Comparison of ENCODE assay signal across 10 cellular contexts in the genomic region with DNA sequence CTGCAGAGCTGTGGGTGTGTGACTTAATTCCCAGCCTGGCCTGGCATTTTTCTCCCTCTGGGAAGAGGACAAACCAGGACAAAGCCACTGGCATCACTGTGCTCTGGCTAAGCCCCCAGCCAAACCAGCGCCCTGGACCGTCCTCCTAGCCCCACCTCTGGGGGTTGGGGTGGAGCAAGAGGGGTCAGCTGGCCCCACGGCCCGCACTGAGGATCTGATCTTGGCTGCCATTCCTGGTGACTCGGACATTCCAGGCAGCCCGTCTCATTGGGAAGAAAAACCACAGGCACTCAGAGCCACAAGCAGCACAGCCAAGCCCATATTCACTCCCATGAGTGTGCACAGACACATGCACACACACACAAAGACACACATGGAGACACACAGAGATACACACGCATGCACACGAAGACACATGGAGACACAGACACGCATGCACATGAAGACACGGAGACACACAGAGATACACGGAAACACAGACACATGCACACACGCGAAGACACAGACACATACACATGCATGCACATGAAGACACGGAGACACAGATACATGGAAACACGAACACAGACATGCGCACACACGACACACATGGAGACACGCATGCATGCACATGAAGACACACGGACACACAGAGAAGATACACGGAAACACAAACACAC. TPM values are rescaled to one million over a fixed set of nuclear protein-coding genes. Genes with fewer than 3 reads are reported as not detected.
DNase-seq lines count a peak whose midpoint lies in the region; ATAC-seq and TF ChIP-seq lines count a peak whose summit lies in the region.
"Had no signal": no experiment of that assay in that cellular context is flagged by ENCODE, and none has a peak within 500 bp of the region (broad histone marks: within the 10 kb centered on the region; RNA-seq: fewer than 3 reads in every experiment).

No MANE protein-coding gene starts in this region.

- CTCF ChIA-PET in RWPE1 (lab: Yijun Ruan, JAX) = no interaction called here

- DNase-seq in AG08396 (ENCODE audit: low spot score) = peak; percentile 95
- DNase-seq in RWPE1 (ENCODE audit: low spot score) = peak; percentile 65
- peak; percentile 94 for DNase-seq in fibroblast of peridontal ligament (ENCODE audit: extremely low read depth)
- DNase-seq in neuronal stem cell (ENCODE audit: low spot score) = no peak
- no peak for DNase-seq in activated CD4-positive, CD25-positive, alpha-beta regulatory T cell (lab: John Stamatoyannopoulos, UW)
- DNase-seq in stimulated activated CD4-positive, alpha-beta T cell treated with anti-CD3 and anti-CD28 coated beads, Interleukin-2, amount 100 ng/mL, for 24 hours = no peak
- no peak for DNase-seq in NCI-H146 treated with DMSO at 0.1 percent for 48 hours (lab: John Stamatoyannopoulos, UW; ENCODE audit: unreplicated experiment)
- DNase-seq: CD4-positive, alpha-beta memory T cell; T-cell had no signal

- H2BK15ac ChIP-seq in neuronal stem cell (ENCODE audit: low read length) = peak overlapping the region; percentile 94

- H2BK120ac ChIP-seq in neuronal stem cell (ENCODE audit: low read depth, low read length) = no peak overlapping the region

- peak overlapping the region; percentile 15 for H3K4me2 ChIP-seq in neuronal stem cell (ENCODE audit: insufficient read depth, low read length, poor library complexity, severe bottlenecking)

- H3K14ac ChIP-seq in neuronal stem cell (ENCODE audit: low read length) = peak overlapping the region; percentile 28

- no peak overlapping the region for H2AFZ ChIP-seq in neuronal stem cell (ENCODE audit: low read length)

- H3K36me3 ChIP-seq in neuronal stem cell (replicated peaks in 1 of 2; ENCODE audit: control insufficient read depth in 2 of 2, insufficient read depth in 2 of 2, low read length in 2 of 2) = no peaks in the 10 kb centered on the region

- no peak for TF ChIP-seq CTCF in RWPE1 (conservative IDR thresholded peaks at IDR 0.05; ENCODE audit: low read depth)

- H3K4ac ChIP-seq in neuronal stem cell (ENCODE audit: low read length) = peak overlapping the region; percentile 2

- peak overlapping the region; percentile 80 for H3K9ac ChIP-seq in neuronal stem cell (ENCODE audit: low read depth, low read length, poor library complexity)

- H4K8ac ChIP-seq in neuronal stem cell (ENCODE audit: low read depth, low read length) = peak overlapping the region; percentile 94

- H4K91ac ChIP-seq in neuronal stem cell (ENCODE audit: low read depth, low read length, poor library complexity) = peak overlapping the region; percentile 31

- H2BK5ac ChIP-seq in neuronal stem cell (ENCODE audit: low read length) = peak overlapping the region; percentile 70

- H3K23ac ChIP-seq in neuronal stem cell (ENCODE audit: low read depth, low read length, poor library complexity) = peak overlapping the region; percentile 70

- H3K27me3 ChIP-seq in neuronal stem cell (ENCODE audit: control insufficient read depth in 3 of 3, insufficient read depth in 3 of 3, low read depth in 1 of 3, low read length in 3 of 3) = no peaks in the 10 kb centered on the region

- H3K9me3 ChIP-seq in neuronal stem cell (replicated peaks in 1 of 2; ENCODE audit: control insufficient read depth in 2 of 2, insufficient read depth in 1 of 2, low read depth in 1 of 2, low read length in 2 of 2) = no peaks in the 10 kb centered on the region

- no peak overlapping the region for H3K4me3 ChIP-seq in neuronal stem cell (ENCODE audit: low read length in 2 of 2)

- H3K4me1 ChIP-seq in neuronal stem cell (ENCODE audit: control insufficient read depth in 2 of 2, insufficient read depth in 1 of 2, low read depth in 1 of 2, low read length in 2 of 2) = peaks cover 43 to 54% of the 10 kb centered on the region in 2 donors

- POLR2A ChIA-PET in RWPE1 (lab: Yijun Ruan, JAX; ENCODE audit: low non-redundant PET) = no interaction called here

- H2BK12ac ChIP-seq in neuronal stem cell (ENCODE audit: low read length) = peak overlapping the region; percentile 99

- H3K79me1 ChIP-seq in neuronal stem cell (ENCODE audit: low read depth, low read length) = peaks cover 3% of the 10 kb centered on the region

- no CpG with 5 or more reads among the region's 20 CpGs for whole genome bisulfite sequencing in neuronal stem cell (ENCODE audit: extremely low coverage in 2 of 2, insufficient read length in 2 of 2, insufficient replicate concordance in 1 of 2), 2 donors

- peak overlapping the region; percentile 94 for H2AK5ac ChIP-seq in neuronal stem cell (ENCODE audit: low read depth, low read length)

- peak overlapping the region; percentile 83 for H3K18ac ChIP-seq in neuronal stem cell (ENCODE audit: low read length)

- ATAC-seq in GM18907 (IDR thresholded peaks at IDR 0.05; ENCODE audit: unreplicated experiment) = no peak
- ATAC-seq: T-cell had no signal

- peak overlapping the region; percentile 54 for H3K27ac ChIP-seq in RWPE1
- H3K27ac ChIP-seq in neuronal stem cell (replicated peaks; ENCODE audit: low read length) = peak overlapping the region; percentile 88

RNA-seq across cellular contexts. Expression of a gene that starts 2.3 kb away (rescaled TPM):
- polyA plus RNA-seq in neuronal stem cell (2013, experiment 1 of 2) = 14.0 TPM
- 13.2 TPM for polyA plus RNA-seq in neuronal stem cell (2013, experiment 2 of 2)

RNA-seq across cellular contexts. Expression of a gene that starts 11.4 kb away (rescaled TPM):
- polyA plus RNA-seq in neuronal stem cell (2013, experiment 1 of 2) = 31.8 TPM
- 31.9 TPM for polyA plus RNA-seq in neuronal stem cell (2013, experiment 2 of 2)

RNA-seq across cellular contexts. Expression of a gene that starts 14.4 kb away (rescaled TPM):
- polyA plus RNA-seq in neuronal stem cell (2013, experiment 1 of 2) = 61.8 TPM
- 60.5 TPM for polyA plus RNA-seq in neuronal stem cell (2013, experiment 2 of 2)

RNA-seq across cellular contexts. Expression of a gene that starts 29.6 kb away (rescaled TPM):
- polyA plus RNA-seq in neuronal stem cell (2013, experiment 1 of 2) = 0.14 TPM
- 0.12 TPM for polyA plus RNA-seq in neuronal stem cell (2013, experiment 2 of 2)

RNA-seq across cellular contexts. Expression of a gene that starts 36.0 kb away (rescaled TPM):
- 9.4 TPM for polyA plus RNA-seq in neuronal stem cell (2013, experiment 1 of 2)
- polyA plus RNA-seq in neuronal stem cell (2013, experiment 2 of 2) = 9.2 TPM

Comparison
In these comparisons a context has a peak if more than half of its experiments do, and no peak if none do; other contexts are left out.
1. DNase-seq: peak in AG08396 (single experiment), RWPE1 (single experiment) and fibroblast of peridontal ligament (single experiment); none in neuronal stem cell (single experiment), activated CD4-positive, CD25-positive, alpha-beta regulatory T cell (0 of 4), stimulated activated CD4-positive, alpha-beta T cell treated with anti-CD3 and anti-CD28 coated beads, Interleukin-2, amount 100 ng/mL, for 24 hours (0 of 2) and NCI-H146 treated with DMSO at 0.1 percent for 48 hours (single experiment).